1 cellular context compared by ENCODE assay signal in the genomic region with DNA sequence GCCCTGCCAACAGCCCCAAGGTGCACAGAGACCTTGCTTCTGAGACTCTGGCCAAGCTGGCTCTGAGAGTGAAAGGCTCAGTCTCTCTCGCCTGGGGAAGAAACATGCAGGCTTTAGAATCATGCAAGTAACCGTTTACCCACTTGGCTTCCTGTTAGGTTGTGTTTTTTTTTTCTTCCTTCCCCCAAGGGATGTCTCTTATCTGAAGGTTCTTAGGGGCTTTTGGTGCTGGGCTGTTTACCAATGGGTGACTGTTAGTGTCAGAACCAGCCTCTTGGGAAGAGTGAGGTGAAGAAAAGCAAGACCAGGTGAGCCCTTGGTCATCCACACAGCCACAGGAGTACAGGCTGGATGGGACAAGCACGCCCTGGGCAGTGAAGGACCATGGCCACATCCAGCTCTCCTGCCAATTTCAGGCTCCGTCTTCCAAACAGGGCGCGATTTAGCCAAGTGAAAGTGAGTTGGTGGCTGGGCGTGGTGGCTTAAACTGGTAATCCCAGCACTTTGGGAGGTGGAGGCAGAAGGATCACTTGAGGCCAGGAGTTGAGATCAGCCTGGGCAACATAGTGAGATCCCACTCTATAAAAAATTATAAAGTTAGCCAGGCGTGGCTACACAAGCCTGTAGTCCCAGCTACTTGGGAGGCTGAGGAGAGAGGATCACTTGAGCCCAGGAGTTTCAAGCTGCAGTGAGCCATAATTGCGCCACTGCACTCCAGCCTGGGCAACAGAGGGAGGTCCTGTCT.
TF ChIP-seq lines count a peak whose summit lies in the region.

No MANE protein-coding gene starts in this region.

TF ChIP-seq in GM12878, 131 proteins besides CTCF, POLR2A, EP300 and RAD21 (continued from another document and continues in another):
- TF ChIP-seq NR2C1 (IDR thresholded peaks at IDR 0.05) = no peak
- TF ChIP-seq DPF2 (IDR thresholded peaks at IDR 0.05) = no peak
- TF ChIP-seq, protein P1, sequence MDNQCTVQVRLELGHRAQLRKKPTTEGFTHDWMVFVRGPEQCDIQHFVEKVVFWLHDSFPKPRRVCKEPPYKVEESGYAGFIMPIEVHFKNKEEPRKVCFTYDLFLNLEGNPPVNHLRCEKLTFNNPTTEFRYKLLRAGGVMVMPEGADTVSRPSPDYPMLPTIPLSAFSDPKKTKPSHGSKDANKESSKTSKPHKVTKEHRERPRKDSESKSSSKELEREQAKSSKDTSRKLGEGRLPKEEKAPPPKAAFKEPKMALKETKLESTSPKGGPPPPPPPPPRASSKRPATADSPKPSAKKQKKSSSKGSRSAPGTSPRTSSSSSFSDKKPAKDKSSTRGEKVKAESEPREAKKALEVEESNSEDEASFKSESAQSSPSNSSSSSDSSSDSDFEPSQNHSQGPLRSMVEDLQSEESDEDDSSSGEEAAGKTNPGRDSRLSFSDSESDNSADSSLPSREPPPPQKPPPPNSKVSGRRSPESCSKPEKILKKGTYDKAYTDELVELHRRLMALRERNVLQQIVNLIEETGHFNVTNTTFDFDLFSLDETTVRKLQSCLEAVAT (IDR thresholded peaks at IDR 0.05) = no peak
- no peak for TF ChIP-seq SIX5 (IDR thresholded peaks at IDR 0.05; ENCODE audit: low read depth, low read length, severe bottlenecking)
- TF ChIP-seq PML (IDR thresholded peaks at IDR 0.05; ENCODE audit: low read length) = no peak
- TF ChIP-seq, protein P2, sequence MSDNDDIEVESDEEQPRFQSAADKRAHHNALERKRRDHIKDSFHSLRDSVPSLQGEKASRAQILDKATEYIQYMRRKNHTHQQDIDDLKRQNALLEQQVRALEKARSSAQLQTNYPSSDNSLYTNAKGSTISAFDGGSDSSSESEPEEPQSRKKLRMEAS (IDR thresholded peaks at IDR 0.05; ENCODE audit: low read depth, low read length) = no peak
- TF ChIP-seq KAT2A (conservative IDR thresholded peaks at IDR 0.05; ENCODE audit: control insufficient read depth, low read depth, low read length) = no peak
- TF ChIP-seq KLF5 (IDR thresholded peaks at IDR 0.05; ENCODE audit: partially characterized antibody) = no peak
- no peak for TF ChIP-seq PAX8 (IDR thresholded peaks at IDR 0.05)
- TF ChIP-seq, protein P3, sequence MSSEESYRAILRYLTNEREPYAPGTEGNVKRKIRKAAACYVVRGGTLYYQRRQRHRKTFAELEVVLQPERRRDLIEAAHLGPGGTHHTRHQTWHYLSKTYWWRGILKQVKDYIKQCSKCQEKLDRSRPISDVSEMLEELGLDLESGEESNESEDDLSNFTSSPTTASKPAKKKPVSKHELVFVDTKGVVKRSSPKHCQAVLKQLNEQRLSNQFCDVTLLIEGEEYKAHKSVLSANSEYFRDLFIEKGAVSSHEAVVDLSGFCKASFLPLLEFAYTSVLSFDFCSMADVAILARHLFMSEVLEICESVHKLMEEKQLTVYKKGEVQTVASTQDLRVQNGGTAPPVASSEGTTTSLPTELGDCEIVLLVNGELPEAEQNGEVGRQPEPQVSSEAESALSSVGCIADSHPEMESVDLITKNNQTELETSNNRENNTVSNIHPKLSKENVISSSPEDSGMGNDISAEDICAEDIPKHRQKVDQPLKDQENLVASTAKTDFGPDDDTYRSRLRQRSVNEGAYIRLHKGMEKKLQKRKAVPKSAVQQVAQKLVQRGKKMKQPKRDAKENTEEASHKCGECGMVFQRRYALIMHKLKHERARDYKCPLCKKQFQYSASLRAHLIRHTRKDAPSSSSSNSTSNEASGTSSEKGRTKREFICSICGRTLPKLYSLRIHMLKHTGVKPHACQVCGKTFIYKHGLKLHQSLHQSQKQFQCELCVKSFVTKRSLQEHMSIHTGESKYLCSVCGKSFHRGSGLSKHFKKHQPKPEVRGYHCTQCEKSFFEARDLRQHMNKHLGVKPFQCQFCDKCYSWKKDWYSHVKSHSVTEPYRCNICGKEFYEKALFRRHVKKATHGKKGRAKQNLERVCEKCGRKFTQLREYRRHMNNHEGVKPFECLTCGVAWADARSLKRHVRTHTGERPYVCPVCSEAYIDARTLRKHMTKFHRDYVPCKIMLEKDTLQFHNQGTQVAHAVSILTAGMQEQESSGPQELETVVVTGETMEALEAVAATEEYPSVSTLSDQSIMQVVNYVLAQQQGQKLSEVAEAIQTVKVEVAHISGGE (CRISPR knock-in tag; IDR thresholded peaks at IDR 0.05) = no peak
- TF ChIP-seq, protein P4, sequence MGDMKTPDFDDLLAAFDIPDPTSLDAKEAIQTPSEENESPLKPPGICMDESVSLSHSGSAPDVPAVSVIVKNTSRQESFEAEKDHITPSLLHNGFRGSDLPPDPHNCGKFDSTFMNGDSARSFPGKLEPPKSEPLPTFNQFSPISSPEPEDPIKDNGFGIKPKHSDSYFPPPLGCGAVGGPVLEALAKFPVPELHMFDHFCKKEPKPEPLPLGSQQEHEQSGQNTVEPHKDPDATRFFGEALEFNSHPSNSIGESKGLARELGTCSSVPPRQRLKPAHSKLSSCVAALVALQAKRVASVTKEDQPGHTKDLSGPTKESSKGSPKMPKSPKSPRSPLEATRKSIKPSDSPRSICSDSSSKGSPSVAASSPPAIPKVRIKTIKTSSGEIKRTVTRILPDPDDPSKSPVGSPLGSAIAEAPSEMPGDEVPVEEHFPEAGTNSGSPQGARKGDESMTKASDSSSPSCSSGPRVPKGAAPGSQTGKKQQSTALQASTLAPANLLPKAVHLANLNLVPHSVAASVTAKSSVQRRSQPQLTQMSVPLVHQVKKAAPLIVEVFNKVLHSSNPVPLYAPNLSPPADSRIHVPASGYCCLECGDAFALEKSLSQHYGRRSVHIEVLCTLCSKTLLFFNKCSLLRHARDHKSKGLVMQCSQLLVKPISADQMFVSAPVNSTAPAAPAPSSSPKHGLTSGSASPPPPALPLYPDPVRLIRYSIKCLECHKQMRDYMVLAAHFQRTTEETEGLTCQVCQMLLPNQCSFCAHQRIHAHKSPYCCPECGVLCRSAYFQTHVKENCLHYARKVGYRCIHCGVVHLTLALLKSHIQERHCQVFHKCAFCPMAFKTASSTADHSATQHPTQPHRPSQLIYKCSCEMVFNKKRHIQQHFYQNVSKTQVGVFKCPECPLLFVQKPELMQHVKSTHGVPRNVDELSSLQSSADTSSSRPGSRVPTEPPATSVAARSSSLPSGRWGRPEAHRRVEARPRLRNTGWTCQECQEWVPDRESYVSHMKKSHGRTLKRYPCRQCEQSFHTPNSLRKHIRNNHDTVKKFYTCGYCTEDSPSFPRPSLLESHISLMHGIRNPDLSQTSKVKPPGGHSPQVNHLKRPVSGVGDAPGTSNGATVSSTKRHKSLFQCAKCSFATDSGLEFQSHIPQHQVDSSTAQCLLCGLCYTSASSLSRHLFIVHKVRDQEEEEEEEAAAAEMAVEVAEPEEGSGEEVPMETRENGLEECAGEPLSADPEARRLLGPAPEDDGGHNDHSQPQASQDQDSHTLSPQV (IDR thresholded peaks at IDR 0.05) = peak; percentile 33; the same call in 1 of the 2 replicates
- no peak for TF ChIP-seq RELA (IDR thresholded peaks at IDR 0.05; ENCODE audit: borderline replicate concordance, partially characterized antibody)
- no peak for TF ChIP-seq BHLHE40 (IDR thresholded peaks at IDR 0.05; ENCODE audit: borderline replicate concordance in 1 of 2, low read depth in 2 of 2, low read length in 1 of 2)
- TF ChIP-seq CBX3 (IDR thresholded peaks at IDR 0.05; ENCODE audit: borderline replicate concordance, low read depth) = no peak
- TF ChIP-seq FOS (IDR thresholded peaks at IDR 0.05; ENCODE audit: borderline replicate concordance, extremely low read depth, insufficient read length) = no peak
- TF ChIP-seq CEBPB (IDR thresholded peaks at IDR 0.05; ENCODE audit: borderline replicate concordance in 1 of 2, low read depth in 2 of 2, low read length in 2 of 2) = no peak
- no peak for TF ChIP-seq ZNF274 (IDR thresholded peaks at IDR 0.05; ENCODE audit: insufficient read depth, insufficient read length)
- TF ChIP-seq, protein P5, sequence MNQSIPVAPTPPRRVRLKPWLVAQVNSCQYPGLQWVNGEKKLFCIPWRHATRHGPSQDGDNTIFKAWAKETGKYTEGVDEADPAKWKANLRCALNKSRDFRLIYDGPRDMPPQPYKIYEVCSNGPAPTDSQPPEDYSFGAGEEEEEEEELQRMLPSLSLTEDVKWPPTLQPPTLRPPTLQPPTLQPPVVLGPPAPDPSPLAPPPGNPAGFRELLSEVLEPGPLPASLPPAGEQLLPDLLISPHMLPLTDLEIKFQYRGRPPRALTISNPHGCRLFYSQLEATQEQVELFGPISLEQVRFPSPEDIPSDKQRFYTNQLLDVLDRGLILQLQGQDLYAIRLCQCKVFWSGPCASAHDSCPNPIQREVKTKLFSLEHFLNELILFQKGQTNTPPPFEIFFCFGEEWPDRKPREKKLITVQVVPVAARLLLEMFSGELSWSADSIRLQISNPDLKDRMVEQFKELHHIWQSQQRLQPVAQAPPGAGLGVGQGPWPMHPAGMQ (IDR thresholded peaks at IDR 0.05; ENCODE audit: borderline replicate concordance) = no peak
- no peak for TF ChIP-seq POLR2AphosphoS5 (IDR thresholded peaks at IDR 0.05; ENCODE audit: low read length)
- TF ChIP-seq, protein P6, sequence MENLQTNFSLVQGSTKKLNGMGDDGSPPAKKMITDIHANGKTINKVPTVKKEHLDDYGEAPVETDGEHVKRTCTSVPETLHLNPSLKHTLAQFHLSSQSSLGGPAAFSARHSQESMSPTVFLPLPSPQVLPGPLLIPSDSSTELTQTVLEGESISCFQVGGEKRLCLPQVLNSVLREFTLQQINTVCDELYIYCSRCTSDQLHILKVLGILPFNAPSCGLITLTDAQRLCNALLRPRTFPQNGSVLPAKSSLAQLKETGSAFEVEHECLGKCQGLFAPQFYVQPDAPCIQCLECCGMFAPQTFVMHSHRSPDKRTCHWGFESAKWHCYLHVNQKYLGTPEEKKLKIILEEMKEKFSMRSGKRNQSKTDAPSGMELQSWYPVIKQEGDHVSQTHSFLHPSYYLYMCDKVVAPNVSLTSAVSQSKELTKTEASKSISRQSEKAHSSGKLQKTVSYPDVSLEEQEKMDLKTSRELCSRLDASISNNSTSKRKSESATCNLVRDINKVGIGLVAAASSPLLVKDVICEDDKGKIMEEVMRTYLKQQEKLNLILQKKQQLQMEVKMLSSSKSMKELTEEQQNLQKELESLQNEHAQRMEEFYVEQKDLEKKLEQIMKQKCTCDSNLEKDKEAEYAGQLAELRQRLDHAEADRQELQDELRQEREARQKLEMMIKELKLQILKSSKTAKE (IDR thresholded peaks at IDR 0.05; ENCODE audit: low read depth, poor library complexity, severe bottlenecking) = no peak
- no peak for TF ChIP-seq HDAC2 (IDR thresholded peaks at IDR 0.05)
- no peak for TF ChIP-seq ZZZ3 (IDR thresholded peaks at IDR 0.05; ENCODE audit: control insufficient read depth, insufficient read length, low read depth)
- TF ChIP-seq SP1 (IDR thresholded peaks at IDR 0.05; ENCODE audit: low read depth, low read length) = no peak
- peak; percentile 63; the same call in 1 of the 2 replicates for TF ChIP-seq SMARCA5 (IDR thresholded peaks at IDR 0.05)
- no peak for TF ChIP-seq LARP7 (IDR thresholded peaks at IDR 0.05)
- TF ChIP-seq ESRRA (IDR thresholded peaks at IDR 0.05; ENCODE audit: low read length) = no peak
- TF ChIP-seq FOXM1 (IDR thresholded peaks at IDR 0.05; ENCODE audit: low read depth, low read length) = no peak
- TF ChIP-seq, protein P7, sequence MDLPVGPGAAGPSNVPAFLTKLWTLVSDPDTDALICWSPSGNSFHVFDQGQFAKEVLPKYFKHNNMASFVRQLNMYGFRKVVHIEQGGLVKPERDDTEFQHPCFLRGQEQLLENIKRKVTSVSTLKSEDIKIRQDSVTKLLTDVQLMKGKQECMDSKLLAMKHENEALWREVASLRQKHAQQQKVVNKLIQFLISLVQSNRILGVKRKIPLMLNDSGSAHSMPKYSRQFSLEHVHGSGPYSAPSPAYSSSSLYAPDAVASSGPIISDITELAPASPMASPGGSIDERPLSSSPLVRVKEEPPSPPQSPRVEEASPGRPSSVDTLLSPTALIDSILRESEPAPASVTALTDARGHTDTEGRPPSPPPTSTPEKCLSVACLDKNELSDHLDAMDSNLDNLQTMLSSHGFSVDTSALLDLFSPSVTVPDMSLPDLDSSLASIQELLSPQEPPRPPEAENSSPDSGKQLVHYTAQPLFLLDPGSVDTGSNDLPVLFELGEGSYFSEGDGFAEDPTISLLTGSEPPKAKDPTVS (IDR thresholded peaks at IDR 0.05; ENCODE audit: low read depth, low read length) = no peak
- TF ChIP-seq ZNF384 (IDR thresholded peaks at IDR 0.05; ENCODE audit: borderline replicate concordance, low read depth, low read length) = peak; percentile 88; the same call in 1 of the 2 replicates
- TF ChIP-seq MYC (IDR thresholded peaks at IDR 0.05; ENCODE audit: insufficient read depth, insufficient read length, insufficient replicate concordance, low read length, severe bottlenecking) = no peak
- no peak for TF ChIP-seq GABPA (IDR thresholded peaks at IDR 0.05; ENCODE audit: low read depth)
- TF ChIP-seq IKZF1 (conservative IDR thresholded peaks at IDR 0.05) = peak; percentile 60
- TF ChIP-seq, protein P8, sequence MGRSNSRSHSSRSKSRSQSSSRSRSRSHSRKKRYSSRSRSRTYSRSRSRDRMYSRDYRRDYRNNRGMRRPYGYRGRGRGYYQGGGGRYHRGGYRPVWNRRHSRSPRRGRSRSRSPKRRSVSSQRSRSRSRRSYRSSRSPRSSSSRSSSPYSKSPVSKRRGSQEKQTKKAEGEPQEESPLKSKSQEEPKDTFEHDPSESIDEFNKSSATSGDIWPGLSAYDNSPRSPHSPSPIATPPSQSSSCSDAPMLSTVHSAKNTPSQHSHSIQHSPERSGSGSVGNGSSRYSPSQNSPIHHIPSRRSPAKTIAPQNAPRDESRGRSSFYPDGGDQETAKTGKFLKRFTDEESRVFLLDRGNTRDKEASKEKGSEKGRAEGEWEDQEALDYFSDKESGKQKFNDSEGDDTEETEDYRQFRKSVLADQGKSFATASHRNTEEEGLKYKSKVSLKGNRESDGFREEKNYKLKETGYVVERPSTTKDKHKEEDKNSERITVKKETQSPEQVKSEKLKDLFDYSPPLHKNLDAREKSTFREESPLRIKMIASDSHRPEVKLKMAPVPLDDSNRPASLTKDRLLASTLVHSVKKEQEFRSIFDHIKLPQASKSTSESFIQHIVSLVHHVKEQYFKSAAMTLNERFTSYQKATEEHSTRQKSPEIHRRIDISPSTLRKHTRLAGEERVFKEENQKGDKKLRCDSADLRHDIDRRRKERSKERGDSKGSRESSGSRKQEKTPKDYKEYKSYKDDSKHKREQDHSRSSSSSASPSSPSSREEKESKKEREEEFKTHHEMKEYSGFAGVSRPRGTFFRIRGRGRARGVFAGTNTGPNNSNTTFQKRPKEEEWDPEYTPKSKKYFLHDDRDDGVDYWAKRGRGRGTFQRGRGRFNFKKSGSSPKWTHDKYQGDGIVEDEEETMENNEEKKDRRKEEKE (IDR thresholded peaks at IDR 0.05) = no peak
- no peak for TF ChIP-seq ZSCAN29 (IDR thresholded peaks at IDR 0.05)
- TF ChIP-seq NBN (IDR thresholded peaks at IDR 0.05) = no peak; the same call in 1 of the 2 replicates
- TF ChIP-seq TCF7 (IDR thresholded peaks at IDR 0.05; ENCODE audit: borderline replicate concordance) = no peak
- no peak for TF ChIP-seq SIN3A (IDR thresholded peaks at IDR 0.05; ENCODE audit: low read depth, low read length)
- TF ChIP-seq SUPT20H (IDR thresholded peaks at IDR 0.05; ENCODE audit: borderline replicate concordance, control insufficient read depth, low read depth, low read length) = no peak
- TF ChIP-seq NFYA (IDR thresholded peaks at IDR 0.05; ENCODE audit: borderline replicate concordance, low read depth, low read length) = no peak
- TF ChIP-seq POU2F2 (IDR thresholded peaks at IDR 0.05; ENCODE audit: borderline replicate concordance, low read depth, low read length) = no peak
- no peak for TF ChIP-seq MEF2A (IDR thresholded peaks at IDR 0.05; ENCODE audit: insufficient read depth, low read depth, low read length)
- no peak for TF ChIP-seq ETV6 (conservative IDR thresholded peaks at IDR 0.05 in 1 of 2, IDR thresholded peaks at IDR 0.05 in 1 of 2; ENCODE audit: borderline replicate concordance in 1 of 2, low read depth in 1 of 2)
- no peak for TF ChIP-seq CHD1 (IDR thresholded peaks at IDR 0.05; ENCODE audit: low read depth, low read length)
- no peak for TF ChIP-seq CBX5 (IDR thresholded peaks at IDR 0.05; ENCODE audit: low read depth)
- no peak for TF ChIP-seq BRCA1 (IDR thresholded peaks at IDR 0.05; ENCODE audit: low read depth, low read length)
- TF ChIP-seq NFXL1 (IDR thresholded peaks at IDR 0.05; ENCODE audit: borderline replicate concordance) = no peak
